In the genomic region with DNA sequence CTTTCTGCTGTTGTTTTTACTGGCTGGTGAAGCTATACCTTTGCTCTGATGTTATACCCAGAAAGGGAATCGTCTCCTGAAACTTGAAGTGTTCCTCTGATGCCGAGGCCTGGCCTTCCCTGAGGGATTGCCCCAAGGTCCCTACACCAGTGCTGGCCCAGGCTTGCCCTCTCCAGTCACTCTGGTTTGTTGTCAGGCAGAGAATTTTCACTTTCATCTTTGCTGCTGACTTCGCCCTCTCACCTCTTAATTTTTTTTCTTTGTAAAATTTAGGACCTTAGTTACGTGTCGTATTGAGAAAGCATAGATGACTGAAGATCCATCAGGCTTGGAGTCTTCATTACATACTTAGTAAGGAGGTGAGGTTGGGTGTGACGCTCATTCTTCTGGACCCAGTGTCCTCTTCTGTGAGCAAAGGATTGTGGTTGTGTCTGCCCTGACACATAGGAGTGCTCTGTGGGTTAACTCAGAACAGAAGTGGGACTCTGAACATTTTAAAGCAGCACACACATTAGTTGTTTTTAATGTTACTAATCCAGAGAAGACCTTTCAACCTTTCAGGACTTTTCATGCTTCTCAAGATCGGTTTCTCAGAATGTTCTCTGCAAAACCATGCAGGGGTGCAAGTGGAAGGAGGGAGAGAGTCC, we compare ENCODE assay signal across 10 cellular contexts. TPM values are rescaled to one million over a fixed set of nuclear protein-coding genes. Genes with fewer than 3 reads are reported as not detected.
A peak's percentile ranks its signal among the peaks of the same experiment; 100 is the strongest.
DNase-seq lines count a peak whose midpoint lies in the region; ATAC-seq lines count a peak whose summit lies in the region.
"Had no signal": no experiment of that assay in that cellular context is flagged by ENCODE, and none has a peak within 500 bp of the region (broad histone marks: within the 10 kb centered on the region; RNA-seq: fewer than 3 reads in every experiment).

No MANE protein-coding gene starts in this region.

- CTCF ChIA-PET in CD8-positive, alpha-beta memory T cell (lab: Charles Lee), result no interaction called here

- H3K4me1 Mint-ChIP-seq in CD8-positive, alpha-beta memory T cell, result peaks cover 36 to 63% (median 58%) of the 10 kb centered on the region in 3 donors
- H3K4me1 Mint-ChIP-seq in activated naive CD8-positive, alpha-beta T cell treated with anti-CD3 and anti-CD28 coated beads, Interleukin-2, amount 50 U/mL, for 24 hours, result peaks cover 32% of the 10 kb centered on the region

- no peaks in the 10 kb centered on the region for H3K27me3 ChIP-seq in CD8-positive, alpha-beta memory T cell (ENCODE audit: insufficient read depth, low read length, poor library complexity, severe bottlenecking)

- no peak overlapping the region for H3K4me3 ChIP-seq in CD8-positive, alpha-beta memory T cell (ENCODE audit: low read length)
- H3K4me3 ChIP-seq: lower lobe of right lung, PC-9 had no signal

- H3K27ac Mint-ChIP-seq in CD8-positive, alpha-beta memory T cell, result peak overlapping the region in 5 of 8 donors; percentile 5 to 79 (median 21)
- peak overlapping the region; percentile 31 for H3K27ac Mint-ChIP-seq in activated naive CD8-positive, alpha-beta T cell treated with anti-CD3 and anti-CD28 coated beads, Interleukin-2, amount 50 U/mL, for 24 hours

- H3K27ac ChIP-seq in CD8-positive, alpha-beta memory T cell (ENCODE audit: low read depth, low read length), result no peak overlapping the region
- H3K27ac ChIP-seq: lower lobe of right lung, PC-9 had no signal

- peaks cover 0 to 3% (median 0%) of the 10 kb centered on the region in 3 donors for H3K36me3 Mint-ChIP-seq in CD8-positive, alpha-beta memory T cell
- H3K36me3 Mint-ChIP-seq in activated naive CD8-positive, alpha-beta T cell treated with anti-CD3 and anti-CD28 coated beads, Interleukin-2, amount 50 U/mL, for 24 hours (ENCODE audit: low read depth), result no peaks in the 10 kb centered on the region

- no peaks in the 10 kb centered on the region for H3K9me3 ChIP-seq in CD8-positive, alpha-beta memory T cell (ENCODE audit: low read length)
- H3K9me3 ChIP-seq: lower lobe of right lung had no signal

- H3K9me3 Mint-ChIP-seq in CD8-positive, alpha-beta memory T cell, result no peaks in the 10 kb centered on the region
- H3K9me3 Mint-ChIP-seq in activated naive CD8-positive, alpha-beta T cell treated with anti-CD3 and anti-CD28 coated beads, Interleukin-2, amount 50 U/mL, for 24 hours, result no peaks in the 10 kb centered on the region

- DNase-seq in CD8-positive, alpha-beta memory T cell, result no peak
- DNase-seq in activated naive CD8-positive, alpha-beta T cell treated with anti-CD3 and anti-CD28 coated beads, Interleukin-2, amount 50 U/mL, for 24 hours, result no peak
- DNase-seq in NCI-H2171 (lab: John Stamatoyannopoulos, UW) (no peak), NCI-H524 treated with DMSO at 0.1 percent for 48 hours (lab: John Stamatoyannopoulos, UW) (no peak), NCI-H2227 (lab: John Stamatoyannopoulos, UW; ENCODE audit: unreplicated experiment) (no peak), kidney tubule cell (ENCODE audit: low spot score) (no peak)
- DNase-seq: lower lobe of right lung, PC-9 had no signal

- no peaks in the 10 kb centered on the region for H3K27me3 Mint-ChIP-seq in CD8-positive, alpha-beta memory T cell
- H3K27me3 Mint-ChIP-seq in activated naive CD8-positive, alpha-beta T cell treated with anti-CD3 and anti-CD28 coated beads, Interleukin-2, amount 50 U/mL, for 24 hours, result no peaks in the 10 kb centered on the region

- POLR2A ChIA-PET in CD8-positive, alpha-beta memory T cell (lab: Charles Lee), result no interaction called here

- H3K36me3 ChIP-seq in CD8-positive, alpha-beta memory T cell (ENCODE audit: insufficient read depth, low read length), result no peaks in the 10 kb centered on the region
- H3K36me3 ChIP-seq: lower lobe of right lung had no signal

- H3K4me1 ChIP-seq in CD8-positive, alpha-beta memory T cell (ENCODE audit: insufficient read depth, low read length), result peaks cover 24% of the 10 kb centered on the region

- ATAC-seq in GM19023 (IDR thresholded peaks at IDR 0.05; ENCODE audit: unreplicated experiment) (peak; percentile 72), HG02981 (IDR thresholded peaks at IDR 0.05; ENCODE audit: unreplicated experiment) (peak; percentile 59)
- ATAC-seq in activated naive CD8-positive, alpha-beta T cell treated with anti-CD3 and anti-CD28 coated beads, Interleukin-2, amount 50 U/mL, for 24 hours, result peak; percentile 67

- peak overlapping the region in 3 of 7 donors; percentile 4 to 12 (median 4) for H3K4me3 Mint-ChIP-seq in CD8-positive, alpha-beta memory T cell
- no peak overlapping the region for H3K4me3 Mint-ChIP-seq in activated naive CD8-positive, alpha-beta T cell treated with anti-CD3 and anti-CD28 coated beads, Interleukin-2, amount 50 U/mL, for 24 hours

RNA-seq across cellular contexts. Expression of a gene that starts 45.4 kb away (rescaled TPM):
- total RNA-seq in CD8-positive, alpha-beta memory T cell, result 10 to 100 TPM; 26.9 to 32.1 TPM
- polyA plus RNA-seq in CD8-positive, alpha-beta memory T cell, result 50.1 TPM
